In genomic region chr11:117204283-117205080, GRCh38 we compare ENCODE assay signal across 11 cellular contexts. TPM values are rescaled to one million over a fixed set of nuclear protein-coding genes. Genes with fewer than 3 reads are reported as not detected.
DNase-seq lines count a peak whose midpoint lies in the region; ATAC-seq, FAIRE-seq and TF ChIP-seq lines count a peak whose summit lies in the region.
"Had no signal": no experiment of that assay in that cellular context is flagged by ENCODE, and none has a peak within 500 bp of the region (broad histone marks: within the 10 kb centered on the region; RNA-seq: fewer than 3 reads in every experiment).

No MANE protein-coding gene starts in this region.

- no peak overlapping the region for H3K27ac ChIP-seq in HepG2 (ENCODE audit: extremely low read length, insufficient read depth, low read length)
- no peak overlapping the region for H3K27ac ChIP-seq in right lobe of liver
- no peak overlapping the region for H3K27ac ChIP-seq in endodermal cell (ENCODE audit: low read depth, low read length)
- H3K27ac ChIP-seq in neural progenitor cell = no peak overlapping the region
- peak overlapping the region; percentile 97 to 98 for H3K27ac ChIP-seq in uterus

- TF ChIP-seq POLR2A in HepG2 (IDR thresholded peaks at IDR 0.05; ENCODE audit: insufficient read depth in 1 of 2, low read depth in 2 of 2, low read length in 2 of 2) (no peak), right lobe of liver (IDR thresholded peaks at IDR 0.05) (no peak), uterus (IDR thresholded peaks at IDR 0.05) (peak in 1 of 2 donors; percentile 7)

- ATAC-seq in HepG2 (no peak), right lobe of liver (no peak)

- H3K4me2 ChIP-seq in HepG2 (ENCODE audit: low read depth, low read length) = no peak overlapping the region
- no peak overlapping the region for H3K4me2 ChIP-seq in neural progenitor cell

- H3K79me2 ChIP-seq in HepG2 (ENCODE audit: insufficient read depth, low read length) = no peaks in the 10 kb centered on the region
- no peaks in the 10 kb centered on the region for H3K79me2 ChIP-seq in neural progenitor cell (ENCODE audit: low read depth)

- no peak for DNase-seq in HepG2 (ENCODE audit: low spot score)
- DNase-seq in right lobe of liver = no peak
- peak; percentile 53 for DNase-seq in endodermal cell
- no peak for DNase-seq in neural progenitor cell (ENCODE audit: low spot score)
- DNase-seq in uterus = peak in 1 of 2 donors; percentile 65
- no peak for DNase-seq in activated gamma-delta T cell treated with Interleukin-2 at 50 U/mL for 16 hours
- no peak for DNase-seq in mucosa of gallbladder (ENCODE audit: low spot score)
- no peak for DNase-seq in HEK293T (ENCODE audit: extremely low spot score)
- DNase-seq: activated T-cell treated with anti-CD3 and anti-CD28 coated beads, Interleukin-2, amount 50 U/mL, for 1 hour; NCI-H1436 had no signal

- no TSS peak for BruUV-seq in HepG2 (replicated peaks; lab: Mats Ljungman, UMichigan)

- no peak overlapping the region for H3K9ac ChIP-seq in HepG2 (ENCODE audit: insufficient read depth, low read depth, low read length)
- no peak overlapping the region for H3K9ac ChIP-seq in endodermal cell (ENCODE audit: extremely low read depth, low read length, poor library complexity, severe bottlenecking)
- no peak overlapping the region for H3K9ac ChIP-seq in neural progenitor cell

- H3K9me3 ChIP-seq in HepG2 (ENCODE audit: low read length) (no peaks in the 10 kb centered on the region), right lobe of liver (no peaks in the 10 kb centered on the region), endodermal cell (ENCODE audit: control insufficient read depth, low read length) (no peaks in the 10 kb centered on the region), neural progenitor cell (ENCODE audit: low read depth) (no peaks in the 10 kb centered on the region), uterus (no peaks in the 10 kb centered on the region)

- no peak overlapping the region for H2AFZ ChIP-seq in HepG2 (ENCODE audit: low read length)
- H2AFZ ChIP-seq in neural progenitor cell (replicated peaks) = no peak overlapping the region

- H3K4me3 ChIP-seq in HepG2 (replicated peaks in 1 of 3; ENCODE audit: insufficient read depth in 1 of 3, low read depth in 2 of 3, low read length in 3 of 3) (no peak overlapping the region), right lobe of liver (no peak overlapping the region), endodermal cell (ENCODE audit: low read length) (no peak overlapping the region), neural progenitor cell (no peak overlapping the region), uterus (peak overlapping the region; percentile 58 to 95)

- in situ Hi-C loops in HepG2 (cut with HindIII; ENCODE audit: extremely low pct_ligation_motif_present, low pct_unique_long_range_greater_than_20kb) = loop anchor here (5.0 kb wide), 1 partner anchor 72 kb away; no protein-coding TSS in a partner anchor

- CTCF ChIA-PET in HepG2 (lab: Yijun Ruan, JAX; ENCODE audit: low intra/inter-chr PET ratio, low total read pairs) = no interaction called here
- CTCF ChIA-PET in HEK293T (lab: Yijun Ruan, JAX) = interaction anchor here (0.5 kb wide), 1 partner anchor 66 kb away, joined by 7 read pairs; no protein-coding TSS in a partner anchor

- WGBS in HepG2 (ENCODE audit: low lambda C conversion rate) = 91% methylated on average over 10 of the region's 17 CpGs
- WGBS in right lobe of liver (ENCODE audit: insufficient coverage, low coverage, low lambda C conversion rate, missing lambda C conversion rate) = 84% methylated on average over 7 of the region's 17 CpGs
- 89 to 93% methylated on average over 10 to 17 of the region's 17 CpGs for WGBS in endodermal cell (ENCODE audit: insufficient coverage in 1 of 2, insufficient read length in 1 of 2), 2 experiments

- intact Hi-C loops in HepG2 (cut with micrococcal nuclease; ENCODE audit: unreplicated experiment) = loop anchor here (5.0 kb wide), 1 partner anchor 72 kb away; no protein-coding TSS in a partner anchor
- intact Hi-C loops in right lobe of liver (cut with DNase I) = loop anchor here in 1 of 2 donors (5.0 kb wide), 1 partner anchor 72 kb away; no protein-coding TSS in a partner anchor
- intact Hi-C loops in uterus (cut with DNase I; ENCODE audit: low total_unique reads) = no loop called here

- FAIRE-seq in HepG2 (lab: Jason Lieb, UNC) = no peak
- FAIRE-seq: colon had no signal

- no peaks in the 10 kb centered on the region for H4K20me1 ChIP-seq in HepG2 (ENCODE audit: insufficient read depth, low read length)
- H4K20me1 ChIP-seq in neural progenitor cell (ENCODE audit: low read depth) = no peaks in the 10 kb centered on the region

- H3K4me3 Mint-ChIP-seq in endodermal cell (no peak overlapping the region), neural progenitor cell (peak overlapping the region; percentile 30)

- H3F3A ChIP-seq in neural progenitor cell (ENCODE audit: low read depth) = peaks cover 4% of the 10 kb centered on the region

- POLR2A ChIA-PET in HepG2 (lab: Yijun Ruan, JAX) (no interaction called here), HEK293T (lab: Yijun Ruan, JAX) (no interaction called here)

- H3K36me3 Mint-ChIP-seq in endodermal cell (ENCODE audit: low read depth) = peaks cover 29% of the 10 kb centered on the region
- peaks cover 15% of the 10 kb centered on the region for H3K36me3 Mint-ChIP-seq in neural progenitor cell

- no peak for TF ChIP-seq RAD21 in HepG2 (CRISPR knock-in tag; IDR thresholded peaks at IDR 0.05)

- H3K4me1 Mint-ChIP-seq in endodermal cell (peaks cover 26% of the 10 kb centered on the region), neural progenitor cell (peaks cover 20% of the 10 kb centered on the region)

- H3K27me3 ChIP-seq in HepG2 (ENCODE audit: control insufficient read depth in 1 of 2, insufficient read depth in 2 of 2, low read length in 2 of 2) (no peaks in the 10 kb centered on the region), right lobe of liver (no peaks in the 10 kb centered on the region), endodermal cell (ENCODE audit: control insufficient read depth, insufficient read depth, low read length, poor library complexity, severe bottlenecking) (no peaks in the 10 kb centered on the region), neural progenitor cell (no peaks in the 10 kb centered on the region), uterus (no peaks in the 10 kb centered on the region)

- TF ChIP-seq EP300 in HepG2 (IDR thresholded peaks at IDR 0.05; ENCODE audit: low read depth in 2 of 2, low read length in 2 of 2) = no peak
- no peak for TF ChIP-seq EP300 in HepG2 (CRISPR knock-in tag; IDR thresholded peaks at IDR 0.05; ENCODE audit: borderline replicate concordance)

- H3K4me1 ChIP-seq in HepG2 (ENCODE audit: insufficient read depth, low read length) = no peaks in the 10 kb centered on the region
- H3K4me1 ChIP-seq in right lobe of liver = no peaks in the 10 kb centered on the region
- peaks cover 3% of the 10 kb centered on the region for H3K4me1 ChIP-seq in endodermal cell (ENCODE audit: control insufficient read depth, insufficient read depth, low read length)
- peaks cover 10% of the 10 kb centered on the region for H3K4me1 ChIP-seq in neural progenitor cell
- H3K4me1 ChIP-seq in uterus = peaks cover 0 to 12% of the 10 kb centered on the region in 2 donors

- peak overlapping the region; percentile 16 for H3K27ac Mint-ChIP-seq in endodermal cell
- peak overlapping the region; percentile 5 for H3K27ac Mint-ChIP-seq in neural progenitor cell

- TF ChIP-seq CTCF in HepG2 (CRISPR knock-in tag; IDR thresholded peaks at IDR 0.05) = no peak
- TF ChIP-seq CTCF in right lobe of liver (IDR thresholded peaks at IDR 0.05) = no peak
- TF ChIP-seq CTCF in endodermal cell (conservative IDR thresholded peaks at IDR 0.05) = no peak
- TF ChIP-seq CTCF in neural progenitor cell (IDR thresholded peaks at IDR 0.05) = no peak
- TF ChIP-seq CTCF in uterus (IDR thresholded peaks at IDR 0.05) = no peak

- H3K36me3 ChIP-seq in HepG2 (replicated peaks in 1 of 2; ENCODE audit: control insufficient read depth in 1 of 2, insufficient read depth in 2 of 2, low read length in 2 of 2) (peaks cover 0 to 3% of the 10 kb centered on the region in 2 experiments; a peak in 1 of 5 replicates), right lobe of liver (peaks cover 0 to 9% (median 1%) of the 10 kb centered on the region in 4 donors), endodermal cell (ENCODE audit: control insufficient read depth, insufficient read depth, low read length) (peaks cover 44% of the 10 kb centered on the region), neural progenitor cell (no peaks in the 10 kb centered on the region), uterus (no peaks in the 10 kb centered on the region)

- H3K9me3 Mint-ChIP-seq in endodermal cell (no peaks in the 10 kb centered on the region), neural progenitor cell (no peaks in the 10 kb centered on the region)

- H3K27me3 Mint-ChIP-seq in endodermal cell (ENCODE audit: insufficient read depth) = no peaks in the 10 kb centered on the region
- peaks cover 2% of the 10 kb centered on the region for H3K27me3 Mint-ChIP-seq in neural progenitor cell (ENCODE audit: insufficient read depth, low read depth)

RNA-seq across cellular contexts. Expression of gene TAGLN, which starts 5.3 kb away (rescaled TPM):
- total RNA-seq in HepG2 (2016; rRNA removed; fragmentation: Illumina TruSeq; extraction: Trizol) = 75.4 and 93.7 TPM in 2 replicates
- 15.8 and 16.5 TPM in 2 replicates for total RNA-seq in HepG2 (2016; cell fraction: cytosol; rRNA removed; fragmentation: Illumina TruSeq; extraction: Trizol; ENCODE audit: low read depth)
- total RNA-seq in HepG2 (2016; cell fraction: insoluble cytoplasmic fraction; rRNA removed; fragmentation: Illumina TruSeq; extraction: Trizol) = 83.7 and 102 TPM in 2 replicates
- 20.1 and 22.3 TPM in 2 replicates for total RNA-seq in HepG2 (2016; cell fraction: membrane; rRNA removed; fragmentation: Illumina TruSeq; extraction: Trizol)
- 36.8 and 37.1 TPM in 2 replicates for total RNA-seq in HepG2 (2016; cell fraction: nucleus; rRNA removed; fragmentation: Illumina TruSeq; extraction: Trizol)
- polyA plus RNA-seq in HepG2 (2011; rRNA removed) = 12.6 and 14.1 TPM in 2 replicates
- 11.6 and 11.8 TPM in 2 replicates for polyA plus RNA-seq in HepG2 (2011; cell fraction: cytosol; rRNA removed)
- 25.0 and 34.5 TPM in 2 replicates for polyA plus RNA-seq in HepG2 (2011; cell fraction: nucleus; rRNA removed)
- 3.6 and 5.8 TPM in 2 replicates for polyA plus RNA-seq in HepG2 (2012)
- polyA plus RNA-seq in HepG2 (2016; cell fraction: cytosol; fragmentation: Illumina TruSeq; extraction: Trizol; ENCODE audit: low read depth) = 19.4 and 20.0 TPM in 2 replicates
- 110 TPM in 2 replicates for polyA plus RNA-seq in HepG2 (2016; cell fraction: insoluble cytoplasmic fraction; fragmentation: Illumina TruSeq; extraction: Trizol; ENCODE audit: low read depth)
- 20.4 and 20.8 TPM in 2 replicates for polyA plus RNA-seq in HepG2 (2016; cell fraction: membrane; fragmentation: Illumina TruSeq; extraction: Trizol; ENCODE audit: low read depth)
- 55.4 and 61.9 TPM in 2 replicates for polyA plus RNA-seq in HepG2 (2016; cell fraction: nucleus; fragmentation: Illumina TruSeq; extraction: Trizol; ENCODE audit: insufficient read depth, low read depth)
- 1.5 and 8.0 TPM in 2 replicates for polyA minus RNA-seq in HepG2 (2011; rRNA and poly(A)+ RNA removed; ENCODE audit: low replicate concordance)
- polyA minus RNA-seq in HepG2 (2011; cell fraction: cytosol; rRNA and poly(A)+ RNA removed) = 2.4 and 3.3 TPM in 2 replicates
- polyA minus RNA-seq in HepG2 (2011; cell fraction: nucleus; rRNA and poly(A)+ RNA removed) = 5.0 and 7.5 TPM in 2 replicates
- total RNA-seq in right lobe of liver = 100 to 1,000 TPM in 4 of 6 experiments, 10 to 100 TPM in 2; 41.2 to 158 (median 112) TPM
- 100 to 1,000 TPM; 228 to 412 TPM for total RNA-seq in endodermal cell
- polyA plus RNA-seq in endodermal cell (2013, experiment 1 of 2) = 375 TPM
- 542 TPM for polyA plus RNA-seq in endodermal cell (2013, experiment 2 of 2)
- total RNA-seq in neural progenitor cell (ENCODE audit: low replicate concordance) = 24.5 and 34.0 TPM in 2 replicates
- total RNA-seq in uterus = 1,000 to 10,000 TPM; 1,588 to 9,854 (median 3,936) TPM
- total RNA-seq in mucosa of gallbladder = 2,517 TPM

RNA-seq across cellular contexts. Expression of gene SIDT2, which starts 25.9 kb away (rescaled TPM):
- total RNA-seq in HepG2 (2016; rRNA removed; fragmentation: Illumina TruSeq; extraction: Trizol) (6.8 and 11.5 TPM in 2 replicates), right lobe of liver (10 to 100 TPM; 24.6 to 49.9 (median 35.5) TPM), endodermal cell (10 to 100 TPM; 39.3 to 43.0 TPM), neural progenitor cell (ENCODE audit: low replicate concordance) (13.3 and 20.5 TPM in 2 replicates), uterus (10 to 100 TPM in 3 of 4 donors, 1 to 10 TPM in 1; 6.4 to 91.3 (median 28.7) TPM), mucosa of gallbladder (72.9 TPM)
- 8.7 and 10.3 TPM in 2 replicates for total RNA-seq in HepG2 (2016; cell fraction: cytosol; rRNA removed; fragmentation: Illumina TruSeq; extraction: Trizol; ENCODE audit: low read depth)
- 6.4 and 12.0 TPM in 2 replicates for total RNA-seq in HepG2 (2016; cell fraction: insoluble cytoplasmic fraction; rRNA removed; fragmentation: Illumina TruSeq; extraction: Trizol)
- total RNA-seq in HepG2 (2016; cell fraction: membrane; rRNA removed; fragmentation: Illumina TruSeq; extraction: Trizol) = 8.6 and 9.5 TPM in 2 replicates
- 15.6 and 17.2 TPM in 2 replicates for total RNA-seq in HepG2 (2016; cell fraction: nucleus; rRNA removed; fragmentation: Illumina TruSeq; extraction: Trizol)
- 26.8 and 28.0 TPM in 2 replicates for polyA plus RNA-seq in HepG2 (2011; rRNA removed)
- 10.5 and 14.3 TPM in 2 replicates for polyA plus RNA-seq in HepG2 (2011; cell fraction: cytosol; rRNA removed)
- 82.0 and 109 TPM in 2 replicates for polyA plus RNA-seq in HepG2 (2011; cell fraction: nucleus; rRNA removed)
- 15.1 and 15.4 TPM in 2 replicates for polyA plus RNA-seq in HepG2 (2012)
- polyA plus RNA-seq in HepG2 (2016; cell fraction: cytosol; fragmentation: Illumina TruSeq; extraction: Trizol; ENCODE audit: low read depth) = 1.9 and 2.2 TPM in 2 replicates
- 7.8 and 8.9 TPM in 2 replicates for polyA plus RNA-seq in HepG2 (2016; cell fraction: insoluble cytoplasmic fraction; fragmentation: Illumina TruSeq; extraction: Trizol; ENCODE audit: low read depth)
- 6.0 and 6.6 TPM in 2 replicates for polyA plus RNA-seq in HepG2 (2016; cell fraction: membrane; fragmentation: Illumina TruSeq; extraction: Trizol; ENCODE audit: low read depth)
- 24.9 and 26.7 TPM in 2 replicates for polyA plus RNA-seq in HepG2 (2016; cell fraction: nucleus; fragmentation: Illumina TruSeq; extraction: Trizol; ENCODE audit: insufficient read depth, low read depth)
- polyA minus RNA-seq in HepG2 (2011; rRNA and poly(A)+ RNA removed; ENCODE audit: low replicate concordance) = 25.1 and 71.4 TPM in 2 replicates
- polyA minus RNA-seq in HepG2 (2011; cell fraction: cytosol; rRNA and poly(A)+ RNA removed) = 11.7 and 19.1 TPM in 2 replicates
- 32.3 and 34.8 TPM in 2 replicates for polyA minus RNA-seq in HepG2 (2011; cell fraction: nucleus; rRNA and poly(A)+ RNA removed)
- polyA plus RNA-seq in endodermal cell (2013, experiment 1 of 2) = 23.7 TPM
- 21.9 TPM for polyA plus RNA-seq in endodermal cell (2013, experiment 2 of 2)

RNA-seq across cellular contexts. Expression of gene PCSK7, which starts 27.4 kb away (rescaled TPM):
- total RNA-seq in HepG2 (2016; rRNA removed; fragmentation: Illumina TruSeq; extraction: Trizol) = 6.8 and 13.8 TPM in 2 replicates
- 7.8 and 8.9 TPM in 2 replicates for total RNA-seq in HepG2 (2016; cell fraction: cytosol; rRNA removed; fragmentation: Illumina TruSeq; extraction: Trizol; ENCODE audit: low read depth)
- total RNA-seq in HepG2 (2016; cell fraction: insoluble cytoplasmic fraction; rRNA removed; fragmentation: Illumina TruSeq; extraction: Trizol) = 8.1 and 12.0 TPM in 2 replicates
- total RNA-seq in HepG2 (2016; cell fraction: membrane; rRNA removed; fragmentation: Illumina TruSeq; extraction: Trizol) = 6.1 and 6.3 TPM in 2 replicates
- 16.5 and 17.3 TPM in 2 replicates for total RNA-seq in HepG2 (2016; cell fraction: nucleus; rRNA removed; fragmentation: Illumina TruSeq; extraction: Trizol)
- polyA plus RNA-seq in HepG2 (2011; rRNA removed) = 13.4 and 14.4 TPM in 2 replicates
- polyA plus RNA-seq in HepG2 (2011; cell fraction: cytosol; rRNA removed) = 6.8 and 10.0 TPM in 2 replicates
- polyA plus RNA-seq in HepG2 (2011; cell fraction: nucleus; rRNA removed) = 63.6 and 86.3 TPM in 2 replicates
- polyA plus RNA-seq in HepG2 (2012) = 4.8 and 7.7 TPM in 2 replicates
- polyA plus RNA-seq in HepG2 (2016; cell fraction: cytosol; fragmentation: Illumina TruSeq; extraction: Trizol; ENCODE audit: low read depth) = 1.6 and 1.8 TPM in 2 replicates
- polyA plus RNA-seq in HepG2 (2016; cell fraction: insoluble cytoplasmic fraction; fragmentation: Illumina TruSeq; extraction: Trizol; ENCODE audit: low read depth) = 7.1 and 8.6 TPM in 2 replicates
- 3.0 and 4.2 TPM in 2 replicates for polyA plus RNA-seq in HepG2 (2016; cell fraction: membrane; fragmentation: Illumina TruSeq; extraction: Trizol; ENCODE audit: low read depth)
- polyA plus RNA-seq in HepG2 (2016; cell fraction: nucleus; fragmentation: Illumina TruSeq; extraction: Trizol; ENCODE audit: insufficient read depth, low read depth) = 59.8 and 63.8 TPM in 2 replicates
- polyA minus RNA-seq in HepG2 (2011; rRNA and poly(A)+ RNA removed; ENCODE audit: low replicate concordance) = 16.5 and 37.7 TPM in 2 replicates
- 3.3 and 6.0 TPM in 2 replicates for polyA minus RNA-seq in HepG2 (2011; cell fraction: cytosol; rRNA and poly(A)+ RNA removed)
- 13.0 and 13.4 TPM in 2 replicates for polyA minus RNA-seq in HepG2 (2011; cell fraction: nucleus; rRNA and poly(A)+ RNA removed)
- 10 to 100 TPM; 19.3 to 28.5 (median 25.8) TPM for total RNA-seq in right lobe of liver
- 10 to 100 TPM; 56.5 to 58.6 TPM for total RNA-seq in endodermal cell
- polyA plus RNA-seq in endodermal cell (2013, experiment 1 of 2) = 27.4 TPM
- polyA plus RNA-seq in endodermal cell (2013, experiment 2 of 2) = 21.1 TPM
- 14.2 and 36.6 TPM in 2 replicates for total RNA-seq in neural progenitor cell (ENCODE audit: low replicate concordance)
- 10 to 100 TPM; 23.3 to 78.9 (median 35.3) TPM for total RNA-seq in uterus
- total RNA-seq in mucosa of gallbladder = 67.0 TPM

RNA-seq across cellular contexts. Expression of gene RNF214, which starts 28.0 kb away (rescaled TPM):
- total RNA-seq in HepG2 (2016; rRNA removed; fragmentation: Illumina TruSeq; extraction: Trizol) = 10.7 and 12.4 TPM in 2 replicates
- total RNA-seq in HepG2 (2016; cell fraction: cytosol; rRNA removed; fragmentation: Illumina TruSeq; extraction: Trizol; ENCODE audit: low read depth) = 4.7 and 5.5 TPM in 2 replicates
- total RNA-seq in HepG2 (2016; cell fraction: insoluble cytoplasmic fraction; rRNA removed; fragmentation: Illumina TruSeq; extraction: Trizol) = 10.0 and 10.5 TPM in 2 replicates
- total RNA-seq in HepG2 (2016; cell fraction: membrane; rRNA removed; fragmentation: Illumina TruSeq; extraction: Trizol) = 8.0 and 9.2 TPM in 2 replicates
- total RNA-seq in HepG2 (2016; cell fraction: nucleus; rRNA removed; fragmentation: Illumina TruSeq; extraction: Trizol) = 11.2 and 11.4 TPM in 2 replicates
- polyA plus RNA-seq in HepG2 (2011; rRNA removed) = 12.6 and 12.8 TPM in 2 replicates
- 5.0 and 8.9 TPM in 2 replicates for polyA plus RNA-seq in HepG2 (2011; cell fraction: cytosol; rRNA removed)
- 20.8 and 21.2 TPM in 2 replicates for polyA plus RNA-seq in HepG2 (2011; cell fraction: nucleus; rRNA removed)
- polyA plus RNA-seq in HepG2 (2012) = 9.1 and 10.6 TPM in 2 replicates
- 2.7 and 3.1 TPM in 2 replicates for polyA plus RNA-seq in HepG2 (2016; cell fraction: cytosol; fragmentation: Illumina TruSeq; extraction: Trizol; ENCODE audit: low read depth)
- 10.6 and 13.7 TPM in 2 replicates for polyA plus RNA-seq in HepG2 (2016; cell fraction: insoluble cytoplasmic fraction; fragmentation: Illumina TruSeq; extraction: Trizol; ENCODE audit: low read depth)
- 4.7 and 5.8 TPM in 2 replicates for polyA plus RNA-seq in HepG2 (2016; cell fraction: membrane; fragmentation: Illumina TruSeq; extraction: Trizol; ENCODE audit: low read depth)
- polyA plus RNA-seq in HepG2 (2016; cell fraction: nucleus; fragmentation: Illumina TruSeq; extraction: Trizol; ENCODE audit: insufficient read depth, low read depth) = 26.2 and 27.4 TPM in 2 replicates
- 20.7 and 43.7 TPM in 2 replicates for polyA minus RNA-seq in HepG2 (2011; rRNA and poly(A)+ RNA removed; ENCODE audit: low replicate concordance)
- polyA minus RNA-seq in HepG2 (2011; cell fraction: cytosol; rRNA and poly(A)+ RNA removed) = 10.5 and 12.9 TPM in 2 replicates
- polyA minus RNA-seq in HepG2 (2011; cell fraction: nucleus; rRNA and poly(A)+ RNA removed) = 18.7 and 20.5 TPM in 2 replicates
- 1 to 10 TPM; 5.6 to 9.4 (median 7.3) TPM for total RNA-seq in right lobe of liver
- 10 to 100 TPM; 46.4 to 51.1 TPM for total RNA-seq in endodermal cell
- 35.7 TPM for polyA plus RNA-seq in endodermal cell (2013, experiment 1 of 2)
- 37.2 TPM for polyA plus RNA-seq in endodermal cell (2013, experiment 2 of 2)
- total RNA-seq in neural progenitor cell (ENCODE audit: low replicate concordance) = 20.9 and 43.6 TPM in 2 replicates
- 10 to 100 TPM in 2 of 4 donors, 1 to 10 TPM in 2; 4.4 to 38.6 (median 11.4) TPM for total RNA-seq in uterus
- total RNA-seq in mucosa of gallbladder = 30.5 TPM

Comparison
In these comparisons a context has a peak if more than half of its experiments do, and no peak if none do; other contexts are left out.
1. H3K27ac ChIP-seq: peak in uterus (2 of 2); none in HepG2 (single experiment), right lobe of liver (0 of 3), endodermal cell (single experiment) and neural progenitor cell (single experiment).
2. H3K4me3 ChIP-seq: peak in uterus (2 of 2); none in HepG2 (0 of 3), right lobe of liver (0 of 3), endodermal cell (single experiment) and neural progenitor cell (single experiment).